ENCODE assay signal across 8 cellular contexts in genomic region chr9:136089697-136090045, GRCh38. TPM values are rescaled to one million over a fixed set of nuclear protein-coding genes. Genes with fewer than 3 reads are reported as not detected.
DNase-seq lines count a peak whose midpoint lies in the region; ATAC-seq, FAIRE-seq and TF ChIP-seq lines count a peak whose summit lies in the region.

No MANE protein-coding gene starts in this region.

- H3K27me3 ChIP-seq in BLaER1 = peaks cover 49% of the 10 kb centered on the region
- no peaks in the 10 kb centered on the region for H3K27me3 ChIP-seq in astrocyte (ENCODE audit: insufficient read depth, low read length)

- TF ChIP-seq CTCF in HEK293 (tag by site-specific recombination; IDR thresholded peaks at IDR 0.05) (no peak), astrocyte (IDR thresholded peaks at IDR 0.05; ENCODE audit: insufficient read depth, low read depth, low read length) (peak; percentile 40)

- peaks cover 95% of the 10 kb centered on the region for H3K79me2 ChIP-seq in astrocyte (ENCODE audit: insufficient read depth, low read length)

- no peak overlapping the region for H3K27ac Mint-ChIP-seq in astrocyte (ENCODE audit: unreplicated experiment)

- no peak overlapping the region for H2AFZ ChIP-seq in astrocyte (ENCODE audit: low read depth, low read length)

- peaks cover 20% of the 10 kb centered on the region for H3K4me1 Mint-ChIP-seq in astrocyte (ENCODE audit: low read depth, unreplicated experiment)

- ATAC-seq in HG02852 (IDR thresholded peaks at IDR 0.05; ENCODE audit: unreplicated experiment) (no peak), GM18520 (IDR thresholded peaks at IDR 0.05; ENCODE audit: unreplicated experiment) (no peak), HG02642 (IDR thresholded peaks at IDR 0.05; ENCODE audit: poor library complexity, unreplicated experiment) (no peak)

- H3K27me3 Mint-ChIP-seq in astrocyte (ENCODE audit: low read depth, unreplicated experiment) = no peaks in the 10 kb centered on the region

- H3K4me3 Mint-ChIP-seq in astrocyte (ENCODE audit: unreplicated experiment) = no peak overlapping the region

- peak overlapping the region; percentile 87 for H3K4me2 ChIP-seq in BLaER1
- H3K4me2 ChIP-seq in astrocyte (ENCODE audit: low read length) = no peak overlapping the region

- DNase-seq in astrocyte (ENCODE audit: low read depth) = no peak
- peak; percentile 55 to 66 for DNase-seq in lung microvascular endothelial cell (ENCODE audit: low read depth in 2 of 2)
- DNase-seq in anterior cingulate cortex (lab: John Stamatoyannopoulos, UW) = no peak

- H3K36me3 ChIP-seq in BLaER1 (no peaks in the 10 kb centered on the region), HEK293 (ENCODE audit: control insufficient read depth in 2 of 2, insufficient read depth in 1 of 2, low read length in 2 of 2) (peaks cover 0 to 11% of the 10 kb centered on the region in 2 experiments; a peak in 1 of 3 replicates), astrocyte (ENCODE audit: insufficient read depth, low read length) (no peaks in the 10 kb centered on the region)

- POLR2A ChIA-PET in HEK293 (lab: Yijun Ruan, JAX) = interaction anchor here (1.5 to 1.8 kb wide), 2 partner anchors 23 to 24 kb away, joined by 4 to 5 read pairs; no protein-coding TSS in a partner anchor

- H3K36me3 Mint-ChIP-seq in astrocyte (ENCODE audit: low read depth, unreplicated experiment) = peaks cover 3% of the 10 kb centered on the region

- no peak for FAIRE-seq in astrocyte (lab: Jason Lieb, UNC)

- H3K27ac ChIP-seq in BLaER1 (no peak overlapping the region), HEK293 (ENCODE audit: extremely low read depth, low read depth, low read length) (no peak overlapping the region), astrocyte (ENCODE audit: low read depth, low read length) (no peak overlapping the region)

- H3K9me3 Mint-ChIP-seq in astrocyte (ENCODE audit: unreplicated experiment) = no peaks in the 10 kb centered on the region

- H4K20me1 ChIP-seq in BLaER1 = peaks cover 16% of the 10 kb centered on the region; the same call in 1 of the 2 replicates
- peaks cover 90% of the 10 kb centered on the region for H4K20me1 ChIP-seq in astrocyte (ENCODE audit: insufficient read depth, low read length)

- no peak overlapping the region for H3K9ac ChIP-seq in BLaER1
- no peak overlapping the region for H3K9ac ChIP-seq in astrocyte (ENCODE audit: low read length)

- H3K9me3 ChIP-seq in BLaER1 = no peaks in the 10 kb centered on the region
- no peaks in the 10 kb centered on the region for H3K9me3 ChIP-seq in HEK293 (ENCODE audit: control insufficient read depth, insufficient read depth, low read depth, low read length)
- H3K9me3 ChIP-seq in astrocyte (ENCODE audit: insufficient read depth, low read depth, low read length) = no peaks in the 10 kb centered on the region

- no peak overlapping the region for H3K4me3 ChIP-seq in BLaER1
- no peak overlapping the region for H3K4me3 ChIP-seq in HEK293 (ENCODE audit: low read depth, low read length)
- no peak overlapping the region for H3K4me3 ChIP-seq in astrocyte (ENCODE audit: insufficient read depth, low read depth, low read length)

- CTCF ChIA-PET in HEK293 (lab: Yijun Ruan, JAX) = interaction anchor here (0.6 to 4.0 kb wide), 19 partner anchors 12 to 317 kb away, joined by 3 to 67 read pairs (median 4); no protein-coding TSS in a partner anchor

- peaks cover 72% of the 10 kb centered on the region for H3K4me1 ChIP-seq in BLaER1
- H3K4me1 ChIP-seq in HEK293 (ENCODE audit: control insufficient read depth, insufficient read depth, low read length) = peaks cover 6% of the 10 kb centered on the region
- H3K4me1 ChIP-seq in astrocyte (ENCODE audit: insufficient read depth, low read length) = peaks cover 30% of the 10 kb centered on the region

TF ChIP-seq in HEK293, 187 proteins besides CTCF, POLR2A, EP300 and RAD21:
- TF ChIP-seq ZNF660 (tag by site-specific recombination; IDR thresholded peaks at IDR 0.05) (0 out of 2 replicates have a peak, but pooled peaks have one; percentile 13), ZNF654 (tag by site-specific recombination; IDR thresholded peaks at IDR 0.05; ENCODE audit: low read depth) (peak; percentile 26), PRDM6 (tag by site-specific recombination; IDR thresholded peaks at IDR 0.05) (0 out of 2 replicates have a peak, but pooled peaks have one; percentile 41), ZNF658 (tag by site-specific recombination; IDR thresholded peaks at IDR 0.05) (no peak)

RNA-seq across cellular contexts. Expression of gene NACC2, which starts 5.4 kb away (rescaled TPM):
- total RNA-seq in astrocyte (31.3 and 34.0 TPM in 2 replicates), lung microvascular endothelial cell (10.9 and 11.6 TPM in 2 replicates)

RNA-seq across cellular contexts. Expression of gene TMEM250, which starts 29.0 kb away (rescaled TPM):
- 29.8 and 30.3 TPM in 2 replicates for total RNA-seq in astrocyte
- 34.0 and 44.4 TPM in 2 replicates for total RNA-seq in lung microvascular endothelial cell

Comparison
In these comparisons a context has a peak if more than half of its experiments do, and no peak if none do; other contexts are left out.
1. DNase-seq: peak in lung microvascular endothelial cell (2 of 2); none in astrocyte (single experiment) and anterior cingulate cortex (0 of 58).